1 cellular context compared by ENCODE assay signal in genomic region chr1:119279441-119280415, GRCh38.
TF ChIP-seq lines count a peak whose summit lies in the region.

No MANE protein-coding gene starts in this region.

TF ChIP-seq in HCT116, 20 proteins besides CTCF, POLR2A, EP300 and RAD21 (continued from another document):
- no peak for TF ChIP-seq YY1 (IDR thresholded peaks at IDR 0.05; ENCODE audit: extremely low read depth, insufficient replicate concordance, low read depth, low read length)
- TF ChIP-seq ELF1 (IDR thresholded peaks at IDR 0.05; ENCODE audit: borderline replicate concordance, low read depth): no peak
- TF ChIP-seq EZH2 (IDR thresholded peaks at IDR 0.05): no peak
- no peak for TF ChIP-seq ATF3 (IDR thresholded peaks at IDR 0.05)
- peak; percentile 87 for TF ChIP-seq JUND (IDR thresholded peaks at IDR 0.05)
- peak; percentile 67 for TF ChIP-seq SIN3A (IDR thresholded peaks at IDR 0.05; ENCODE audit: low read depth)
- peak; percentile 34; the same call in 1 of the 2 replicates for TF ChIP-seq POLR2AphosphoS5 (IDR thresholded peaks at IDR 0.05; ENCODE audit: low read depth, low read length)
- TF ChIP-seq SP1 (IDR thresholded peaks at IDR 0.05; ENCODE audit: low read depth): peak; percentile 67
- peak; percentile 93 for TF ChIP-seq FOSL1 (IDR thresholded peaks at IDR 0.05; ENCODE audit: low read depth)
- peak; percentile 64 for TF ChIP-seq TCF7L2 (IDR thresholded peaks at IDR 0.05; ENCODE audit: borderline replicate concordance, extremely low read depth, insufficient read depth, insufficient read length)
- TF ChIP-seq, protein P1, sequence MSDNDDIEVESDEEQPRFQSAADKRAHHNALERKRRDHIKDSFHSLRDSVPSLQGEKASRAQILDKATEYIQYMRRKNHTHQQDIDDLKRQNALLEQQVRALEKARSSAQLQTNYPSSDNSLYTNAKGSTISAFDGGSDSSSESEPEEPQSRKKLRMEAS (IDR thresholded peaks at IDR 0.05): peak; percentile 40; the same call in 1 of the 2 replicates
- 0 out of 2 replicates have a peak, but pooled peaks have one; percentile 12 for TF ChIP-seq ZFX (IDR thresholded peaks at IDR 0.05)
- TF ChIP-seq CEBPB (IDR thresholded peaks at IDR 0.05; ENCODE audit: low read depth): peak; percentile 55
- TF ChIP-seq, protein P2, sequence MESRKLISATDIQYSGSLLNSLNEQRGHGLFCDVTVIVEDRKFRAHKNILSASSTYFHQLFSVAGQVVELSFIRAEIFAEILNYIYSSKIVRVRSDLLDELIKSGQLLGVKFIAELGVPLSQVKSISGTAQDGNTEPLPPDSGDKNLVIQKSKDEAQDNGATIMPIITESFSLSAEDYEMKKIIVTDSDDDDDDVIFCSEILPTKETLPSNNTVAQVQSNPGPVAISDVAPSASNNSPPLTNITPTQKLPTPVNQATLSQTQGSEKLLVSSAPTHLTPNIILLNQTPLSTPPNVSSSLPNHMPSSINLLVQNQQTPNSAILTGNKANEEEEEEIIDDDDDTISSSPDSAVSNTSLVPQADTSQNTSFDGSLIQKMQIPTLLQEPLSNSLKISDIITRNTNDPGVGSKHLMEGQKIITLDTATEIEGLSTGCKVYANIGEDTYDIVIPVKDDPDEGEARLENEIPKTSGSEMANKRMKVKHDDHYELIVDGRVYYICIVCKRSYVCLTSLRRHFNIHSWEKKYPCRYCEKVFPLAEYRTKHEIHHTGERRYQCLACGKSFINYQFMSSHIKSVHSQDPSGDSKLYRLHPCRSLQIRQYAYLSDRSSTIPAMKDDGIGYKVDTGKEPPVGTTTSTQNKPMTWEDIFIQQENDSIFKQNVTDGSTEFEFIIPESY (IDR thresholded peaks at IDR 0.05; ENCODE audit: extremely low read depth, insufficient replicate concordance, low read length): no peak
- no peak for TF ChIP-seq EGR1 (IDR thresholded peaks at IDR 0.05; ENCODE audit: low read depth)
- peak; percentile 59; the same call in 1 of the 2 replicates for TF ChIP-seq CBX3 (IDR thresholded peaks at IDR 0.05; ENCODE audit: low read depth)
TF ChIP-seq in HCT116: peak in this region for 11.
